In genomic region chr6:114017146-114017545, GRCh38 we compare ENCODE assay signal across 8 cellular contexts. TPM values are rescaled to one million over a fixed set of nuclear protein-coding genes. Genes with fewer than 3 reads are reported as not detected.
DNase-seq lines count a peak whose midpoint lies in the region; FAIRE-seq and TF ChIP-seq lines count a peak whose summit lies in the region.
"Not testable (repeated sequence)": the region's sequence is repeated elsewhere in the genome, so short reads cannot be mapped to it uniquely, and the experiment has no call there.

No MANE protein-coding gene starts in this region.

- H3K4me1 Mint-ChIP-seq in Calu3 (ENCODE audit: low read depth, unreplicated experiment): peaks cover 25% of the 10 kb centered on the region
- H3K4me1 Mint-ChIP-seq in MCF 10A (ENCODE audit: insufficient read depth, unreplicated experiment): peaks cover 23% of the 10 kb centered on the region

- not testable (repeated sequence) for H3K27ac ChIP-seq in PC-9
- peak overlapping the region; percentile 60 for H3K27ac ChIP-seq in mesodermal cell (ENCODE audit: low read depth, low read length, severe bottlenecking)

- POLR2A ChIA-PET in PC-9 (lab: Charles Lee; ENCODE audit: unreplicated experiment); MCF 10A (lab: Yijun Ruan, JAX): not testable (repeated sequence)

- not testable (repeated sequence) for H3K4me1 ChIP-seq in PC-9 (replicated peaks; ENCODE audit: insufficient read depth); mesodermal cell (ENCODE audit: control insufficient read depth, insufficient read depth, low read length, poor library complexity, severe bottlenecking)

- 87 to 91% methylated on average over 4 to 5 of the region's 6 CpGs for WGBS in mesodermal cell (ENCODE audit: insufficient coverage in 2 of 2), 2 experiments

- H3F3A ChIP-seq in PC-9 (ENCODE audit: insufficient read depth, low read depth): not testable (repeated sequence)

- H3K9me2 ChIP-seq in PC-9 (ENCODE audit: insufficient read depth): not testable (repeated sequence)

- H3K4me3 Mint-ChIP-seq in Calu3 (ENCODE audit: low read depth, unreplicated experiment) (peak overlapping the region; percentile 18), MCF 10A (ENCODE audit: unreplicated experiment) (peak overlapping the region; percentile 4)

- CTCF ChIA-PET in Calu3 (lab: Charles Lee); PC-9 (lab: Charles Lee); MCF 10A (lab: Yijun Ruan, JAX): not testable (repeated sequence)

- not testable (repeated sequence) for H3K27me3 Mint-ChIP-seq in Calu3 (ENCODE audit: unreplicated experiment); MCF 10A (ENCODE audit: insufficient read depth, unreplicated experiment)

- not testable (repeated sequence) for H3K9me3 ChIP-seq in PC-9 (ENCODE audit: insufficient read depth, low read depth); mesodermal cell (ENCODE audit: control insufficient read depth, low read length)

- DNase-seq in Calu3 (peak; percentile 62), HT-29 (ENCODE audit: low spot score) (peak; percentile 62), PC-9 (peak; percentile 59 to 71), SW 1271 (lab: John Stamatoyannopoulos, UW) (peak; percentile 41 to 65), MCF 10A (ENCODE audit: unreplicated experiment) (peak; percentile 51), glomerular visceral epithelial cell (ENCODE audit: extremely low spot score) (peak; percentile 10), urothelium cell line (ENCODE audit: low spot score) (peak; percentile 29)

- BruUV-seq in Calu3 (replicated peaks; lab: Mats Ljungman, UMichigan); PC-9 (replicated peaks; lab: Mats Ljungman, UMichigan); MCF 10A (replicated peaks; lab: Mats Ljungman, UMichigan): not testable (repeated sequence)

- not testable (repeated sequence) for TF ChIP-seq CTCF in Calu3 (IDR thresholded peaks at IDR 0.05; ENCODE audit: unreplicated experiment); PC-9 (conservative IDR thresholded peaks at IDR 0.05); MCF 10A (IDR thresholded peaks at IDR 0.05; ENCODE audit: unreplicated experiment)

- H3K27ac Mint-ChIP-seq in Calu3 (ENCODE audit: unreplicated experiment) (peak overlapping the region; percentile 64), MCF 10A (ENCODE audit: low read depth, unreplicated experiment) (peak overlapping the region; percentile 73)

- FAIRE-seq in urothelium cell line (lab: Jason Lieb, UNC): not testable (repeated sequence)

- not testable (repeated sequence) for H3K27me3 ChIP-seq in PC-9 (ENCODE audit: insufficient read depth, low read depth)

- not testable (repeated sequence) for H3K79me2 ChIP-seq in PC-9 (ENCODE audit: low read depth)

- H4K20me1 ChIP-seq in PC-9 (ENCODE audit: insufficient read depth): not testable (repeated sequence)

- not testable (repeated sequence) for H2AFZ ChIP-seq in PC-9

- not testable (repeated sequence) for H3K36me3 ChIP-seq in PC-9 (ENCODE audit: low read depth); mesodermal cell (ENCODE audit: control insufficient read depth, insufficient read depth, low read length)

- not testable (repeated sequence) for H3K36me3 Mint-ChIP-seq in Calu3 (ENCODE audit: insufficient read depth, unreplicated experiment); MCF 10A (ENCODE audit: insufficient read depth, unreplicated experiment)

- H3K9me3 Mint-ChIP-seq in Calu3 (ENCODE audit: low read depth, unreplicated experiment); MCF 10A (ENCODE audit: unreplicated experiment): not testable (repeated sequence)

- H3K4me3 ChIP-seq in PC-9; mesodermal cell (ENCODE audit: extremely low read depth, insufficient read depth, low read length, poor library complexity, severe bottlenecking): not testable (repeated sequence)

- H3K4me2 ChIP-seq in PC-9: 0 out of 2 replicates have a peak overlapping the region, but pooled peaks have one; percentile 8

- intact Hi-C loops in Calu3 (cut with micrococcal nuclease; ENCODE audit: unreplicated experiment): not testable (repeated sequence)
- intact Hi-C loops in PC-9 (cut with micrococcal nuclease; ENCODE audit: unreplicated experiment) (loop anchor here (1.0 to 2.0 kb wide), 2 partner anchors 22 to 46 kb away; partner anchors contain the start of gene HDAC2), MCF 10A (cut with micrococcal nuclease) (loop anchor here (2.0 kb wide), 1 partner anchor 22 kb away; no protein-coding TSS in a partner anchor)

RNA-seq across cellular contexts. Expression of gene HDAC2, which starts 46.2 kb away (rescaled TPM):
- 170 and 176 TPM in 2 replicates for total RNA-seq in Calu3 (2022)
- 45.5 and 57.7 TPM in 2 replicates for total RNA-seq in HT-29 (2014; rRNA removed; shearing (Covaris generic))
- 129 and 131 TPM in 2 replicates for total RNA-seq in PC-9 (2021)
- total RNA-seq in MCF 10A (2022): 105 and 118 TPM in 2 replicates
- polyA plus RNA-seq in mesodermal cell (2013, experiment 1 of 2): 329 TPM
- polyA plus RNA-seq in mesodermal cell (2013, experiment 2 of 2): 365 TPM

Comparison
In these comparisons a context has a peak if more than half of its experiments do, and no peak if none do; other contexts are left out.
1. DNase-seq: peak in every context shown above with its lines; median percentile 65 in PC-9; 62 in Calu3; 62 in HT-29; 53 in SW 1271; 51 in MCF 10A; 29 in urothelium cell line; 10 in glomerular visceral epithelial cell.